ENCODE assay signal across 1 cellular context in the genomic region with DNA sequence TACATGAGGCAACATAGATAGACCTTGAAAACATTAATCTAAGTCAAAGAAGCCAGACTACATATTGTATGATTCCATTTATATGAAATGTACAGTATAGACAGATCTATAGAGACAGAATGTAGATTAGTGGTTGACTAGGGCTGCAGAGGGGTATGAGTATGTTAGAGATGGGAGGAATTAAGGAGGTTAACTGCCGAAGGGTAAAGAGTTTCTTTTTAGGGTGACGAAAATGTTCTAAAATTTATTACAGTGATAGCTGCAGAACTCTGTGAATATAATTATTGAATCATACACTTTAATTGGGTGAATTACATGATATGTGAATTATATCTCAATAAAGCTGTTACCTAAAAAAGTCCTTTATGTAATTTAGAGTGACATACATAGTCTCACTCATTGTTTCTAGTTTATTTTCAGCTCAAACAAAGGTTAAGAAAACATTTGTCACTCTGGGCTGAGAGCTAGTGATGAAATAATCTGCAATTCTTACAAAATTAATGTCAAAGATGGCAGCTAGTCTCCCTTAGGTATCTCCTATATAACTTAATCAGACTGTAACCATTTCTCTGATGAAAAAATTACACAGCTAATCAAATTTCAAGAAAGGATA.
TF ChIP-seq lines count a peak whose summit lies in the region.

No MANE protein-coding gene starts in this region.

TF ChIP-seq in K562, 482 proteins besides CTCF, POLR2A, EP300 and RAD21 (continued from another document):
- TF ChIP-seq FOXM1 (IDR thresholded peaks at IDR 0.05; ENCODE audit: low read depth) (no peak), FOXM1 (CRISPR knock-in tag; IDR thresholded peaks at IDR 0.05; ENCODE audit: low read depth) (no peak), ZNF584 (CRISPR knock-in tag; IDR thresholded peaks at IDR 0.05; ENCODE audit: low read depth) (0 out of 2 replicates have a peak, but pooled peaks have one; percentile 65), ZSCAN32 (CRISPR knock-in tag; IDR thresholded peaks at IDR 0.05) (no peak), KDM4B (IDR thresholded peaks at IDR 0.05; ENCODE audit: borderline replicate concordance in 2 of 2, low read depth in 1 of 2) (no peak), E2F3 (CRISPR knock-in tag; IDR thresholded peaks at IDR 0.05) (no peak), MAZ (CRISPR knock-in tag; conservative IDR thresholded peaks at IDR 0.05 in 1 of 2, IDR thresholded peaks at IDR 0.05 in 1 of 2) (no peak), ZNF24 (IDR thresholded peaks at IDR 0.05) (no peak), ZNF175 (CRISPR knock-in tag; IDR thresholded peaks at IDR 0.05; ENCODE audit: low read depth) (peak; percentile 85), HDAC2 (IDR thresholded peaks at IDR 0.05) (no peak), RBBP5 (IDR thresholded peaks at IDR 0.05; ENCODE audit: borderline replicate concordance, insufficient read depth, low read length, poor library complexity, severe bottlenecking) (no peak), RB1 (IDR thresholded peaks at IDR 0.05; ENCODE audit: low read depth) (no peak), HMG20A (CRISPR knock-in tag; conservative IDR thresholded peaks at IDR 0.05) (no peak)
- TF ChIP-seq, protein P1, sequence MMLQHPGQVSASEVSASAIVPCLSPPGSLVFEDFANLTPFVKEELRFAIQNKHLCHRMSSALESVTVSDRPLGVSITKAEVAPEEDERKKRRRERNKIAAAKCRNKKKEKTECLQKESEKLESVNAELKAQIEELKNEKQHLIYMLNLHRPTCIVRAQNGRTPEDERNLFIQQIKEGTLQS (IDR thresholded peaks at IDR 0.05) = peak; percentile 59; the same call in 1 of the 2 replicates
- TF ChIP-seq, protein P1 (CRISPR knock-in tag; conservative IDR thresholded peaks at IDR 0.05) = no peak
- TF ChIP-seq, protein P2, sequence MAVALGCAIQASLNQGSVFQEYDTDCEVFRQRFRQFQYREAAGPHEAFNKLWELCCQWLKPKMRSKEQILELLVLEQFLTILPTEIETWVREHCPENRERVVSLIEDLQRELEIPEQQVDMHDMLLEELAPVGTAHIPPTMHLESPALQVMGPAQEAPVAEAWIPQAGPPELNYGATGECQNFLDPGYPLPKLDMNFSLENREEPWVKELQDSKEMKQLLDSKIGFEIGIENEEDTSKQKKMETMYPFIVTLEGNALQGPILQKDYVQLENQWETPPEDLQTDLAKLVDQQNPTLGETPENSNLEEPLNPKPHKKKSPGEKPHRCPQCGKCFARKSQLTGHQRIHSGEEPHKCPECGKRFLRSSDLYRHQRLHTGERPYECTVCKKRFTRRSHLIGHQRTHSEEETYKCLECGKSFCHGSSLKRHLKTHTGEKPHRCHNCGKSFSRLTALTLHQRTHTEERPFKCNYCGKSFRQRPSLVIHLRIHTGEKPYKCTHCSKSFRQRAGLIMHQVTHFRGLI (CRISPR knock-in tag; IDR thresholded peaks at IDR 0.05) = no peak
- TF ChIP-seq, protein P3, sequence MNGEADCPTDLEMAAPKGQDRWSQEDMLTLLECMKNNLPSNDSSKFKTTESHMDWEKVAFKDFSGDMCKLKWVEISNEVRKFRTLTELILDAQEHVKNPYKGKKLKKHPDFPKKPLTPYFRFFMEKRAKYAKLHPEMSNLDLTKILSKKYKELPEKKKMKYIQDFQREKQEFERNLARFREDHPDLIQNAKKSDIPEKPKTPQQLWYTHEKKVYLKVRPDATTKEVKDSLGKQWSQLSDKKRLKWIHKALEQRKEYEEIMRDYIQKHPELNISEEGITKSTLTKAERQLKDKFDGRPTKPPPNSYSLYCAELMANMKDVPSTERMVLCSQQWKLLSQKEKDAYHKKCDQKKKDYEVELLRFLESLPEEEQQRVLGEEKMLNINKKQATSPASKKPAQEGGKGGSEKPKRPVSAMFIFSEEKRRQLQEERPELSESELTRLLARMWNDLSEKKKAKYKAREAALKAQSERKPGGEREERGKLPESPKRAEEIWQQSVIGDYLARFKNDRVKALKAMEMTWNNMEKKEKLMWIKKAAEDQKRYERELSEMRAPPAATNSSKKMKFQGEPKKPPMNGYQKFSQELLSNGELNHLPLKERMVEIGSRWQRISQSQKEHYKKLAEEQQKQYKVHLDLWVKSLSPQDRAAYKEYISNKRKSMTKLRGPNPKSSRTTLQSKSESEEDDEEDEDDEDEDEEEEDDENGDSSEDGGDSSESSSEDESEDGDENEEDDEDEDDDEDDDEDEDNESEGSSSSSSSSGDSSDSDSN (IDR thresholded peaks at IDR 0.05; ENCODE audit: borderline replicate concordance in 1 of 2, low read depth in 2 of 2, low read length in 2 of 2) = no peak
- TF ChIP-seq, protein P4, sequence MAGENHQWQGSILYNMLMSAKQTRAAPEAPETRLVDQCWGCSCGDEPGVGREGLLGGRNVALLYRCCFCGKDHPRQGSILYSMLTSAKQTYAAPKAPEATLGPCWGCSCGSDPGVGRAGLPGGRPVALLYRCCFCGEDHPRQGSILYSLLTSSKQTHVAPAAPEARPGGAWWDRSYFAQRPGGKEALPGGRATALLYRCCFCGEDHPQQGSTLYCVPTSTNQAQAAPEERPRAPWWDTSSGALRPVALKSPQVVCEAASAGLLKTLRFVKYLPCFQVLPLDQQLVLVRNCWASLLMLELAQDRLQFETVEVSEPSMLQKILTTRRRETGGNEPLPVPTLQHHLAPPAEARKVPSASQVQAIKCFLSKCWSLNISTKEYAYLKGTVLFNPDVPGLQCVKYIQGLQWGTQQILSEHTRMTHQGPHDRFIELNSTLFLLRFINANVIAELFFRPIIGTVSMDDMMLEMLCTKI (IDR thresholded peaks at IDR 0.05; ENCODE audit: partially characterized antibody) = no peak
- TF ChIP-seq, protein P5, sequence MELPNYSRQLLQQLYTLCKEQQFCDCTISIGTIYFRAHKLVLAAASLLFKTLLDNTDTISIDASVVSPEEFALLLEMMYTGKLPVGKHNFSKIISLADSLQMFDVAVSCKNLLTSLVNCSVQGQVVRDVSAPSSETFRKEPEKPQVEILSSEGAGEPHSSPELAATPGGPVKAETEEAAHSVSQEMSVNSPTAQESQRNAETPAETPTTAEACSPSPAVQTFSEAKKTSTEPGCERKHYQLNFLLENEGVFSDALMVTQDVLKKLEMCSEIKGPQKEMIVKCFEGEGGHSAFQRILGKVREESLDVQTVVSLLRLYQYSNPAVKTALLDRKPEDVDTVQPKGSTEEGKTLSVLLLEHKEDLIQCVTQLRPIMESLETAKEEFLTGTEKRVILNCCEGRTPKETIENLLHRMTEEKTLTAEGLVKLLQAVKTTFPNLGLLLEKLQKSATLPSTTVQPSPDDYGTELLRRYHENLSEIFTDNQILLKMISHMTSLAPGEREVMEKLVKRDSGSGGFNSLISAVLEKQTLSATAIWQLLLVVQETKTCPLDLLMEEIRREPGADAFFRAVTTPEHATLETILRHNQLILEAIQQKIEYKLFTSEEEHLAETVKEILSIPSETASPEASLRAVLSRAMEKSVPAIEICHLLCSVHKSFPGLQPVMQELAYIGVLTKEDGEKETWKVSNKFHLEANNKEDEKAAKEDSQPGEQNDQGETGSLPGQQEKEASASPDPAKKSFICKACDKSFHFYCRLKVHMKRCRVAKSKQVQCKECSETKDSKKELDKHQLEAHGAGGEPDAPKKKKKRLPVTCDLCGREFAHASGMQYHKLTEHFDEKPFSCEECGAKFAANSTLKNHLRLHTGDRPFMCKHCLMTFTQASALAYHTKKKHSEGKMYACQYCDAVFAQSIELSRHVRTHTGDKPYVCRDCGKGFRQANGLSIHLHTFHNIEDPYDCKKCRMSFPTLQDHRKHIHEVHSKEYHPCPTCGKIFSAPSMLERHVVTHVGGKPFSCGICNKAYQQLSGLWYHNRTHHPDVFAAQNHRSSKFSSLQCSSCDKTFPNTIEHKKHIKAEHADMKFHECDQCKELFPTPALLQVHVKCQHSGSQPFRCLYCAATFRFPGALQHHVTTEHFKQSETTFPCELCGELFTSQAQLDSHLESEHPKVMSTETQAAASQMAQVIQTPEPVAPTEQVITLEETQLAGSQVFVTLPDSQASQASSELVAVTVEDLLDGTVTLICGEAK (IDR thresholded peaks at IDR 0.05) = 0 out of 2 replicates have a peak, but pooled peaks have one; percentile 15
- TF ChIP-seq, protein P5 (CRISPR knock-in tag; IDR thresholded peaks at IDR 0.05) = no peak
